ENCODE assay signal across 1 cellular context in the genomic region with DNA sequence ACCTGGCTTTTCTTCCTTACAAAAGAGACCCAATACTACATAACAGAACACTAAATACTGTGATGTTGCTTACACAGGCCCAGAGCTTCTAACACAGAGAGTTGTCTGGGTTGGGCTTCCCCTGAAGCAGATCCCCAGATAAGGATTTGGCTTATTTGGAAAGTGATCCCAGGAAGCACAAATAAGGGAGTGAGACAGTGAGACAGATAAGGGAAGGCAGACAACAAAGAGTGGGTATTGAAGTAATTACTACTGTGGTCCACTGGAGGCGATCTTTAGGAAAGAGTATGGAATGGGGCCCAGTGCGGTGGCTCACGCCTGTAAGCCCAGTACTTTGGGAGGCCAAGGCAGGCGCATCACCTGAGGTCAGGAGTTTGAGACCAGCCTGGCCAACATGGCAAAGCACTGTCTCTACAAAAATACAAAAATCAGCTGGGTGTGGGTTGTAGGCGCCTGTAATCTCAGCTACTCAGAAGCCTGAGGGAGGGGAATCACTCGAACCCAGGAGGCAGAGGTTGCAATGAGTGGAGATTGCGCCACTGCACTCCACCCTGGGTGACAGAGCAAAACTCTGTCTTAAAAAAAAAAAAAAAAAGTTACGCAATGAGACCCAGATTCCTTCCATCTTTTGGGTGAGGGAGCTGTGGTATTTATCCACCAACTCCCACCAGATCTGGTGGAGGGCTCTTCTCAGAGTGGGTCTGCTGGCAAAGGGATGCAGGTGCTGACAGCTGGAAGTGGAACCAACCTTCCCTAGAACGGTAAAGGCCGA.
TF ChIP-seq lines count a peak whose summit lies in the region.

No MANE protein-coding gene starts in this region.

TF ChIP-seq in HepG2, 621 proteins besides CTCF, POLR2A, EP300 and RAD21 (continued from another document):
- TF ChIP-seq, protein P1, sequence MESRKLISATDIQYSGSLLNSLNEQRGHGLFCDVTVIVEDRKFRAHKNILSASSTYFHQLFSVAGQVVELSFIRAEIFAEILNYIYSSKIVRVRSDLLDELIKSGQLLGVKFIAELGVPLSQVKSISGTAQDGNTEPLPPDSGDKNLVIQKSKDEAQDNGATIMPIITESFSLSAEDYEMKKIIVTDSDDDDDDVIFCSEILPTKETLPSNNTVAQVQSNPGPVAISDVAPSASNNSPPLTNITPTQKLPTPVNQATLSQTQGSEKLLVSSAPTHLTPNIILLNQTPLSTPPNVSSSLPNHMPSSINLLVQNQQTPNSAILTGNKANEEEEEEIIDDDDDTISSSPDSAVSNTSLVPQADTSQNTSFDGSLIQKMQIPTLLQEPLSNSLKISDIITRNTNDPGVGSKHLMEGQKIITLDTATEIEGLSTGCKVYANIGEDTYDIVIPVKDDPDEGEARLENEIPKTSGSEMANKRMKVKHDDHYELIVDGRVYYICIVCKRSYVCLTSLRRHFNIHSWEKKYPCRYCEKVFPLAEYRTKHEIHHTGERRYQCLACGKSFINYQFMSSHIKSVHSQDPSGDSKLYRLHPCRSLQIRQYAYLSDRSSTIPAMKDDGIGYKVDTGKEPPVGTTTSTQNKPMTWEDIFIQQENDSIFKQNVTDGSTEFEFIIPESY (CRISPR knock-in tag; IDR thresholded peaks at IDR 0.05) = peak; percentile 41; the same call in 1 of the 2 replicates
- TF ChIP-seq ZNF792 (CRISPR knock-in tag; IDR thresholded peaks at IDR 0.05) = no peak; the same call in 1 of the 2 replicates
- no peak for TF ChIP-seq NR2F6 (IDR thresholded peaks at IDR 0.05)
- peak; percentile 10; the same call in 1 of the 2 replicates for TF ChIP-seq NR2F6 (CRISPR knock-in tag; IDR thresholded peaks at IDR 0.05)
- TF ChIP-seq, protein P2, sequence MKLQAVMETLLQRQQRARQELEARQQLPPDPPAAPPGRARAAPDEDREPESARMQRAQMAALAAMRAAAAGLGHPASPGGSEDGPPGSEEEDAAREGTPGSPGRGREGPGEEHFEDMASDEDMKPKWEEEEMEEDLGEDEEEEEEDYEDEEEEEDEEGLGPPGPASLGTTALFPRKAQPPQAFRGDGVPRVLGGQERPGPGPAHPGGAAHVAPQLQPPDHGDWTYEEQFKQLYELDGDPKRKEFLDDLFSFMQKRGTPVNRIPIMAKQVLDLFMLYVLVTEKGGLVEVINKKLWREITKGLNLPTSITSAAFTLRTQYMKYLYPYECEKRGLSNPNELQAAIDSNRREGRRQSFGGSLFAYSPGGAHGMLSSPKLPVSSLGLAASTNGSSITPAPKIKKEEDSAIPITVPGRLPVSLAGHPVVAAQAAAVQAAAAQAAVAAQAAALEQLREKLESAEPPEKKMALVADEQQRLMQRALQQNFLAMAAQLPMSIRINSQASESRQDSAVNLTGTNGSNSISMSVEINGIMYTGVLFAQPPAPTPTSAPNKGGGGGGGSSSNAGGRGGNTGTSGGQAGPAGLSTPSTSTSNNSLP (IDR thresholded peaks at IDR 0.05; ENCODE audit: low read depth, low read length) = 0 out of 2 replicates have a peak, but pooled peaks have one; percentile 9
- peak; percentile 64; the same call in 1 of the 2 replicates for TF ChIP-seq MIXL1 (CRISPR knock-in tag; IDR thresholded peaks at IDR 0.05)
- TF ChIP-seq PHF20 (CRISPR knock-in tag; IDR thresholded peaks at IDR 0.05) = no peak
- 0 out of 2 replicates have a peak, but pooled peaks have one; percentile 21 for TF ChIP-seq NAIF1 (CRISPR knock-in tag; IDR thresholded peaks at IDR 0.05; ENCODE audit: borderline replicate concordance)
- TF ChIP-seq ZNF644 (CRISPR knock-in tag; IDR thresholded peaks at IDR 0.05; ENCODE audit: low read depth) = peak; percentile 59
- no peak for TF ChIP-seq ZBTB3 (CRISPR knock-in tag; IDR thresholded peaks at IDR 0.05; ENCODE audit: borderline replicate concordance, low read depth)
- TF ChIP-seq ZFY (CRISPR knock-in tag; IDR thresholded peaks at IDR 0.05) = 0 out of 2 replicates have a peak, but pooled peaks have one; percentile 2
- 0 out of 2 replicates have a peak, but pooled peaks have one; percentile 28 for TF ChIP-seq ZNF703 (CRISPR knock-in tag; IDR thresholded peaks at IDR 0.05; ENCODE audit: borderline replicate concordance)
